1 cellular context compared by ENCODE assay signal in genomic region chr7:46932266-46932655, GRCh38.
TF ChIP-seq lines count a peak whose summit lies in the region.

No MANE protein-coding gene starts in this region.

TF ChIP-seq in IMR-90, 13 proteins besides CTCF, POLR2A, EP300 and RAD21:
- TF ChIP-seq BHLHE40 (IDR thresholded peaks at IDR 0.05; ENCODE audit: low read depth, low read length), result no peak
